Comparison of ENCODE assay signal across 8 cellular contexts in genomic region chr21:36927718-36928117, GRCh38. TPM values are rescaled to one million over a fixed set of nuclear protein-coding genes. Genes with fewer than 3 reads are reported as not detected.
DNase-seq lines count a peak whose midpoint lies in the region; ATAC-seq, FAIRE-seq and TF ChIP-seq lines count a peak whose summit lies in the region.

No MANE protein-coding gene starts in this region.

- TF ChIP-seq CTCF in 22Rv1 (IDR thresholded peaks at IDR 0.05): peak; percentile 98
- TF ChIP-seq CTCF in VCaP (conservative IDR thresholded peaks at IDR 0.05): peak; percentile 100
- peak; percentile 79 for TF ChIP-seq CTCF in MCF 10A (IDR thresholded peaks at IDR 0.05; ENCODE audit: unreplicated experiment)

- POLR2A ChIA-PET in MCF 10A (lab: Yijun Ruan, JAX): no interaction called here

- BruUV-seq in MCF 10A (replicated peaks; lab: Mats Ljungman, UMichigan): no TSS peak

- no peak overlapping the region for H3K4me3 Mint-ChIP-seq in MCF 10A (ENCODE audit: unreplicated experiment)

- H3K27me3 Mint-ChIP-seq in MCF 10A (ENCODE audit: insufficient read depth, unreplicated experiment): no peaks in the 10 kb centered on the region

- no peaks in the 10 kb centered on the region for H3K9me3 Mint-ChIP-seq in MCF 10A (ENCODE audit: unreplicated experiment)

- no peak for ATAC-seq in GM18868 (IDR thresholded peaks at IDR 0.05; ENCODE audit: unreplicated experiment)

- H3K27ac Mint-ChIP-seq in MCF 10A (ENCODE audit: low read depth, unreplicated experiment): no peak overlapping the region

- DNase-seq in GM18507 (ENCODE audit: extremely low spot score, insufficient read length, low read depth) (peak; percentile 48), NCI-H2171 treated with DMSO at 0.1 percent for 48 hours (lab: John Stamatoyannopoulos, UW) (peak; percentile 59), MCF 10A (ENCODE audit: unreplicated experiment) (peak; percentile 85), inferior parietal cortex (ENCODE audit: extremely low spot score) (peak; percentile 90)
- peak; percentile 33 to 55 for DNase-seq in stimulated activated CD4-positive, alpha-beta T cell treated with anti-CD3 and anti-CD28 coated beads, Interleukin-15, amount 100 ng/mL, for 1 hour (ENCODE audit: low read depth in 1 of 2, low spot score in 1 of 2)

- FAIRE-seq in GM18507 (lab: Jason Lieb, UNC): peak; percentile 84

- H3K4me1 Mint-ChIP-seq in MCF 10A (ENCODE audit: insufficient read depth, unreplicated experiment): peaks cover 8% of the 10 kb centered on the region

- CTCF ChIA-PET in MCF 10A (lab: Yijun Ruan, JAX): interaction anchor here (0.5 to 10.0 kb wide), 17 partner anchors 10 to 510 kb away, joined by 3 to 83 read pairs (median 4); no protein-coding TSS in a partner anchor

- intact Hi-C loops in MCF 10A (cut with micrococcal nuclease): loop anchor here (1.0 kb wide), 2 partner anchors 423 to 507 kb away; no protein-coding TSS in a partner anchor

- H3K36me3 Mint-ChIP-seq in MCF 10A (ENCODE audit: insufficient read depth, unreplicated experiment): peaks cover 28% of the 10 kb centered on the region

- H3K27ac ChIP-seq in 22Rv1 (no peak overlapping the region), VCaP (peak overlapping the region; percentile 91)

RNA-seq across cellular contexts. Expression of gene HLCS, which starts 38.8 kb away (rescaled TPM):
- 45.1 and 46.1 TPM in 2 replicates for total RNA-seq in MCF 10A (2022)
